In the genomic region with DNA sequence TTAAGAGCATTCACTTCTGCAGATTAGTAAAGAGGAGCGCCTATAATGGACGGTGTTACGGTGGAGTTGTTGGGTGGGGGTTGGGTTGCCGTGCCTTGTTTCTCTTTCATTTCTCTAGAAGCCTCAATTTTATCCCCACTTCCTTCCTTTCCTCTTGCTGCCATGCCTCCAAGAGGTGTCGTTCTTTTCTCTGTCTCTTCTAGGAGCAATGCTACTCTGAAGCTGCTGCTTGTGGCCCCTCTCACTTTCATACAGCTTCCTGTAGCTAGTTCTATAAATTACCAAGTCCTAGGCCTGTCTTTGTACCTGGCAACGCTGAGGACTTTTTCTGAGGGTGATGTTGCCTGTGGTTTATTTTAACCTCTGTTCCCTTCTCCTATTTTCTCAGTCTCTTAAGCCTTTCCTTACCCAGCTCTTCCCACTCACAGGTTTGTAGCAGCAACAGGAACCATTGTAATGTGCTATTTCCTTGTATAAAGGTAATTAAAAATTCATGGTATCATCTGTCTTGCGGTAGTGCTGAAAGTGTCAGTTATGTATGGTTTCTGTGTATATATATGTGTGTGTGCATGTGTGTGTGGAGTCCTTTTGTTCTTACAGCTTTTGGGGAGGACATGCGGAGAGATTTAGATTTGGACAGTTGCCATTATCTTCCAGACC, we compare ENCODE assay signal across 8 cellular contexts. TPM values are rescaled to one million over a fixed set of nuclear protein-coding genes. Genes with fewer than 3 reads are reported as not detected.
DNase-seq lines count a peak whose midpoint lies in the region; ATAC-seq lines count a peak whose summit lies in the region.

No MANE protein-coding gene starts in this region.

- no peak overlapping the region for H3K4me3 ChIP-seq in HAP-1

- peaks cover 4% of the 10 kb centered on the region for H3K9me3 Mint-ChIP-seq in activated naive CD8-positive, alpha-beta T cell treated with anti-CD3 and anti-CD28 coated beads for 36 hours

- H3K4me3 Mint-ChIP-seq in activated naive CD8-positive, alpha-beta T cell treated with anti-CD3 and anti-CD28 coated beads for 36 hours, result no peak overlapping the region

- H3K27me3 ChIP-seq in HAP-1 (ENCODE audit: low read depth), result no peaks in the 10 kb centered on the region

- in situ Hi-C loops in HAP-1 (cut with MboI; ENCODE audit: low sequenced_read_pairs), result no loop called here

- no peaks in the 10 kb centered on the region for H3K27me3 Mint-ChIP-seq in activated naive CD8-positive, alpha-beta T cell treated with anti-CD3 and anti-CD28 coated beads for 36 hours

- DNase-seq in NOMO-1 treated with DMSO at 0.1 percent for 48 hours (lab: John Stamatoyannopoulos, UW; ENCODE audit: unreplicated experiment) (peak; percentile 71), NCI-H748 treated with DMSO at 0.1 percent for 48 hours (lab: John Stamatoyannopoulos, UW) (no peak), dedifferentiated amniotic fluid mesenchymal stem cell (ENCODE audit: extremely low spot score) (no peak), HAP-1 (ENCODE audit: low spot score in 2 of 2) (no peak)
- DNase-seq in activated naive CD8-positive, alpha-beta T cell treated with anti-CD3 and anti-CD28 coated beads for 36 hours, result peak; percentile 62
- peak; percentile 31 to 58 (median 41) for DNase-seq in stimulated activated CD4-positive, alpha-beta T cell treated with anti-CD3 and anti-CD28 coated beads, Interleukin-12 subunit alpha, Interleukin-12 subunit beta, amount 100 ng/mL, for 48 hours (ENCODE audit: low read depth in 2 of 3, low spot score in 1 of 3)

- H3K4me1 ChIP-seq in HAP-1, result peaks cover 8% of the 10 kb centered on the region

- peaks cover 34% of the 10 kb centered on the region for H3K4me1 Mint-ChIP-seq in activated naive CD8-positive, alpha-beta T cell treated with anti-CD3 and anti-CD28 coated beads for 36 hours

- no peaks in the 10 kb centered on the region; the same call in 1 of the 2 replicates for H3K9me3 ChIP-seq in HAP-1

- H3K27ac Mint-ChIP-seq in activated naive CD8-positive, alpha-beta T cell treated with anti-CD3 and anti-CD28 coated beads for 36 hours, result no peak overlapping the region

- peaks cover 20% of the 10 kb centered on the region for H3K36me3 Mint-ChIP-seq in activated naive CD8-positive, alpha-beta T cell treated with anti-CD3 and anti-CD28 coated beads for 36 hours

- no peaks in the 10 kb centered on the region for H3K36me3 ChIP-seq in HAP-1 (replicated peaks)

- ATAC-seq in GM18861 (IDR thresholded peaks at IDR 0.05; ENCODE audit: unreplicated experiment), result peak; percentile 69
- peak; percentile 82 for ATAC-seq in HG02852 (IDR thresholded peaks at IDR 0.05; ENCODE audit: unreplicated experiment)

RNA-seq across cellular contexts. Expression of gene DDHD1, which starts 44.0 kb away (rescaled TPM):
- 10 to 100 TPM; 29.2 to 34.7 TPM for total RNA-seq in activated naive CD8-positive, alpha-beta T cell treated with anti-CD3 and anti-CD28 coated beads for 36 hours

Comparison
In these comparisons a context has a peak if more than half of its experiments do, and no peak if none do; other contexts are left out.
1. DNase-seq: peak in NOMO-1 treated with DMSO at 0.1 percent for 48 hours (single experiment), activated naive CD8-positive, alpha-beta T cell treated with anti-CD3 and anti-CD28 coated beads for 36 hours (single experiment) and stimulated activated CD4-positive, alpha-beta T cell treated with anti-CD3 and anti-CD28 coated beads, Interleukin-12 subunit alpha, Interleukin-12 subunit beta, amount 100 ng/mL, for 48 hours (3 of 3); none in NCI-H748 treated with DMSO at 0.1 percent for 48 hours (single experiment), dedifferentiated amniotic fluid mesenchymal stem cell (single experiment) and HAP-1 (0 of 2).